In genomic region chr5:58972301-58972700, GRCh38 we compare ENCODE assay signal across 2 cellular contexts.
TF ChIP-seq lines count a peak whose summit lies in the region.

No MANE protein-coding gene starts in this region.

TF ChIP-seq in HEK293, 187 proteins besides CTCF, POLR2A, EP300 and RAD21 (continued from another document):
- TF ChIP-seq ZNF16 (tag by site-specific recombination; IDR thresholded peaks at IDR 0.05; ENCODE audit: low read depth): no peak

TF ChIP-seq in GM12878, 131 proteins besides CTCF, POLR2A, EP300 and RAD21:
- TF ChIP-seq E2F8 (IDR thresholded peaks at IDR 0.05; ENCODE audit: low read depth, partially characterized antibody): no peak
- TF ChIP-seq PKNOX1 (IDR thresholded peaks at IDR 0.05): no peak
- TF ChIP-seq HSF1 (IDR thresholded peaks at IDR 0.05; ENCODE audit: low read depth, low read length): no peak
- TF ChIP-seq NFYA (IDR thresholded peaks at IDR 0.05; ENCODE audit: borderline replicate concordance, low read depth, low read length): no peak
- no peak for TF ChIP-seq MTA2 (IDR thresholded peaks at IDR 0.05; ENCODE audit: low read depth)
- no peak for TF ChIP-seq SUZ12 (IDR thresholded peaks at IDR 0.05; ENCODE audit: unreplicated experiment)
- TF ChIP-seq RBBP5 (conservative IDR thresholded peaks at IDR 0.05): no peak
- TF ChIP-seq NR2F1 (conservative IDR thresholded peaks at IDR 0.05): no peak
- TF ChIP-seq IRF5 (IDR thresholded peaks at IDR 0.05; ENCODE audit: borderline replicate concordance): no peak
- no peak for TF ChIP-seq FOXK2 (IDR thresholded peaks at IDR 0.05)
- no peak for TF ChIP-seq CEBPB (IDR thresholded peaks at IDR 0.05; ENCODE audit: borderline replicate concordance in 1 of 2, low read depth in 2 of 2, low read length in 2 of 2)
- no peak for TF ChIP-seq LARP7 (IDR thresholded peaks at IDR 0.05)
- TF ChIP-seq TAF1 (IDR thresholded peaks at IDR 0.05; ENCODE audit: borderline replicate concordance, low read depth, low read length): no peak
- TF ChIP-seq FOS (IDR thresholded peaks at IDR 0.05; ENCODE audit: borderline replicate concordance, extremely low read depth, insufficient read length): no peak
- no peak for TF ChIP-seq ASH2L (IDR thresholded peaks at IDR 0.05; ENCODE audit: borderline replicate concordance, low read depth)
- TF ChIP-seq EED (IDR thresholded peaks at IDR 0.05; ENCODE audit: low read depth): no peak
- no peak for TF ChIP-seq BHLHE40 (IDR thresholded peaks at IDR 0.05; ENCODE audit: borderline replicate concordance in 1 of 2, low read depth in 2 of 2, low read length in 1 of 2)
- TF ChIP-seq RAD51 (IDR thresholded peaks at IDR 0.05): no peak
- no peak for TF ChIP-seq POLR2AphosphoS5 (IDR thresholded peaks at IDR 0.05; ENCODE audit: low read length)
- no peak for TF ChIP-seq NFIC (IDR thresholded peaks at IDR 0.05; ENCODE audit: low read depth, low read length)
